In genomic region chr17:44065668-44066203, GRCh38 we compare ENCODE assay signal across 8 cellular contexts. TPM values are rescaled to one million over a fixed set of nuclear protein-coding genes. Genes with fewer than 3 reads are reported as not detected.
DNase-seq lines count a peak whose midpoint lies in the region; ATAC-seq and TF ChIP-seq lines count a peak whose summit lies in the region.

No MANE protein-coding gene starts in this region.

- peaks cover 3% of the 10 kb centered on the region for H3K36me3 ChIP-seq in CD8-positive, alpha-beta memory T cell (ENCODE audit: insufficient read depth, low read length)
- H3K36me3 ChIP-seq in OCI-LY3 (replicated peaks; ENCODE audit: low read depth, low read length) (peaks cover 25% of the 10 kb centered on the region), aorta (ENCODE audit: control insufficient read depth in 1 of 2, insufficient read depth in 2 of 2, low read length in 1 of 2) (no peaks in the 10 kb centered on the region)

- H3K4me1 ChIP-seq in CD8-positive, alpha-beta memory T cell (ENCODE audit: insufficient read depth, low read length): peaks cover 25% of the 10 kb centered on the region
- H3K4me1 ChIP-seq in OCI-LY3 (ENCODE audit: low read length) (peaks cover 21% of the 10 kb centered on the region), aorta (ENCODE audit: control insufficient read depth in 1 of 2, insufficient read depth in 2 of 2, low read length in 2 of 2) (no peaks in the 10 kb centered on the region)

- intact Hi-C loops in aorta (cut with DNase I): no loop called here

- 0 out of 2 replicates have a peak, but pooled peaks cover 3% of the 10 kb centered on the region for H4K20me1 ChIP-seq in OCI-LY3 (ENCODE audit: insufficient read depth, low read length)

- WGBS in aorta, 2 donors: 2 to 3% methylated on average over 9 of the region's 9 CpGs

- H3K9me3 ChIP-seq in CD8-positive, alpha-beta memory T cell (ENCODE audit: low read length): no peaks in the 10 kb centered on the region
- no peaks in the 10 kb centered on the region for H3K9me3 ChIP-seq in OCI-LY3 (ENCODE audit: insufficient read depth, low read length)
- H3K9me3 ChIP-seq in aorta (ENCODE audit: control insufficient read depth, low read length): no peaks in the 10 kb centered on the region

- POLR2A ChIA-PET in CD8-positive, alpha-beta memory T cell (lab: Charles Lee): interaction anchor here (0.6 to 1.5 kb wide), 3 partner anchors 58 to 102 kb away, joined by 3 read pairs; partner anchors contain the start of gene HDAC5

- H3K4me2 ChIP-seq in OCI-LY3 (ENCODE audit: low read length): peak overlapping the region; percentile 72

- ATAC-seq in aorta (ENCODE audit: low FRiP score): no peak
- ATAC-seq in GM19397 (IDR thresholded peaks at IDR 0.05; ENCODE audit: unreplicated experiment): no peak

- peak overlapping the region; percentile 94 for H3K9ac ChIP-seq in OCI-LY3 (ENCODE audit: low read length)

- peak overlapping the region; percentile 74 for H3K27ac ChIP-seq in CD8-positive, alpha-beta memory T cell (ENCODE audit: low read depth, low read length)
- peak overlapping the region; percentile 89 for H3K27ac ChIP-seq in OCI-LY3 (ENCODE audit: low read length)
- H3K27ac ChIP-seq in caudate nucleus (ENCODE audit: low read depth, low read length): peak overlapping the region; percentile 88
- H3K27ac ChIP-seq in aorta (ENCODE audit: low read depth in 1 of 2, low read length in 2 of 2): peak overlapping the region; percentile 60 to 64

- peaks cover 60% of the 10 kb centered on the region for H3K79me2 ChIP-seq in OCI-LY3 (ENCODE audit: low read length)

- no peaks in the 10 kb centered on the region for H3K27me3 ChIP-seq in CD8-positive, alpha-beta memory T cell (ENCODE audit: insufficient read depth, low read length, poor library complexity, severe bottlenecking)
- no peaks in the 10 kb centered on the region for H3K27me3 ChIP-seq in OCI-LY3 (ENCODE audit: low read depth, low read length)
- no peaks in the 10 kb centered on the region for H3K27me3 ChIP-seq in aorta (ENCODE audit: control insufficient read depth in 1 of 2, insufficient read depth in 2 of 2, low read length in 1 of 2)

- H3K36me3 Mint-ChIP-seq in CD8-positive, alpha-beta memory T cell: peaks cover 3 to 42% (median 5%) of the 10 kb centered on the region in 3 donors
- H3K36me3 Mint-ChIP-seq in mesothelial cell of epicardium: peaks cover 8% of the 10 kb centered on the region

- H2AFZ ChIP-seq in OCI-LY3 (ENCODE audit: low read depth, low read length): no peak overlapping the region

- peak overlapping the region; percentile 83 to 99 (median 94) for H3K27ac Mint-ChIP-seq in CD8-positive, alpha-beta memory T cell
- H3K27ac Mint-ChIP-seq in mesothelial cell of epicardium: peak overlapping the region; percentile 99

- H3K9me3 Mint-ChIP-seq in CD8-positive, alpha-beta memory T cell: no peaks in the 10 kb centered on the region
- H3K9me3 Mint-ChIP-seq in mesothelial cell of epicardium: no peaks in the 10 kb centered on the region

- peaks cover 0 to 3% of the 10 kb centered on the region in 2 donors for H3K27me3 Mint-ChIP-seq in CD8-positive, alpha-beta memory T cell
- H3K27me3 Mint-ChIP-seq in mesothelial cell of epicardium (ENCODE audit: low read depth): no peaks in the 10 kb centered on the region

- no peak for TF ChIP-seq CTCF in OCI-LY3 (IDR thresholded peaks at IDR 0.05; ENCODE audit: low read depth, low read length)
- TF ChIP-seq CTCF in mesothelial cell of epicardium (IDR thresholded peaks at IDR 0.05; ENCODE audit: unreplicated experiment): no peak

- H3K4me1 Mint-ChIP-seq in CD8-positive, alpha-beta memory T cell: peaks cover 39 to 66% (median 55%) of the 10 kb centered on the region in 3 donors
- H3K4me1 Mint-ChIP-seq in mesothelial cell of epicardium: peaks cover 37% of the 10 kb centered on the region

- peak overlapping the region; percentile 89 to 96 (median 92) for H3K4me3 Mint-ChIP-seq in CD8-positive, alpha-beta memory T cell
- H3K4me3 Mint-ChIP-seq in mesothelial cell of epicardium: peak overlapping the region; percentile 90

- DNase-seq in CD8-positive, alpha-beta memory T cell: peak in 2 of 5 donors; percentile 8 to 30
- DNase-seq in caudate nucleus (lab: John Stamatoyannopoulos, UW) (peak in 1 of 61 donors; percentile 30), mesothelial cell of epicardium (ENCODE audit: low spot score in 2 of 2, unreplicated experiment in 2 of 2) (no peak), aorta (peak in 1 of 2 donors; percentile 15), epidermal melanocyte (ENCODE audit: insufficient read length, low spot score) (no peak), AG20443 (ENCODE audit: low spot score) (no peak)

- H3K4me3 ChIP-seq in CD8-positive, alpha-beta memory T cell (ENCODE audit: low read length): peak overlapping the region; percentile 86
- peak overlapping the region; percentile 95 for H3K4me3 ChIP-seq in OCI-LY3 (ENCODE audit: low read length)
- peak overlapping the region; percentile 76 to 98 for H3K4me3 ChIP-seq in aorta (ENCODE audit: low read length in 2 of 2)

- CTCF ChIA-PET in CD8-positive, alpha-beta memory T cell (lab: Charles Lee): interaction anchor here (1.2 kb wide), 2 partner anchors 58 to 126 kb away, joined by 3 to 4 read pairs; partner anchors contain the start of gene HDAC5

RNA-seq across cellular contexts. Expression of gene LSM12, which starts 0.7 kb away (rescaled TPM):
- total RNA-seq in CD8-positive, alpha-beta memory T cell: 10 to 100 TPM; 79.9 to 81.9 TPM
- 80.7 TPM for polyA plus RNA-seq in CD8-positive, alpha-beta memory T cell
- total RNA-seq in mesothelial cell of epicardium (51.4 to 60.8 TPM (median 58.0 TPM) in 3 replicates), aorta (10 to 100 TPM; 36.9 to 43.4 TPM)
- polyA plus RNA-seq in aorta: 10 to 100 TPM; 19.0 to 19.8 TPM

RNA-seq across cellular contexts. Expression of gene G6PC3, which starts 4.8 kb away (rescaled TPM):
- total RNA-seq in CD8-positive, alpha-beta memory T cell: 10 to 100 TPM; 37.1 to 38.3 TPM
- polyA plus RNA-seq in CD8-positive, alpha-beta memory T cell: 27.0 TPM
- total RNA-seq in mesothelial cell of epicardium (58.3 to 63.2 TPM (median 61.4 TPM) in 3 replicates), aorta (10 to 100 TPM; 30.3 to 32.5 TPM)
- 10 to 100 TPM; 22.7 to 40.0 TPM for polyA plus RNA-seq in aorta

RNA-seq across cellular contexts. Expression of gene TMEM101, which starts 51.0 kb away (rescaled TPM):
- total RNA-seq in CD8-positive, alpha-beta memory T cell: 10 to 100 TPM; 32.5 to 36.0 TPM
- polyA plus RNA-seq in CD8-positive, alpha-beta memory T cell: 28.8 TPM
- 34.2 to 36.4 TPM (median 35.8 TPM) in 3 replicates for total RNA-seq in mesothelial cell of epicardium
- total RNA-seq in aorta: 10 to 100 TPM; 15.2 to 16.7 TPM
- 10 to 100 TPM; 21.5 to 25.0 TPM for polyA plus RNA-seq in aorta

RNA-seq across cellular contexts. Expression of gene HDAC5, which starts 57.7 kb away (rescaled TPM):
- 10 to 100 TPM; 22.7 to 24.2 TPM for total RNA-seq in CD8-positive, alpha-beta memory T cell
- 38.1 TPM for polyA plus RNA-seq in CD8-positive, alpha-beta memory T cell
- total RNA-seq in mesothelial cell of epicardium (33.4 to 34.1 TPM (median 33.5 TPM) in 3 replicates), aorta (10 to 100 TPM; 69.7 to 82.6 TPM)
- 10 to 100 TPM; 28.9 to 83.4 TPM for polyA plus RNA-seq in aorta
